Comparison of ENCODE assay signal across 29 cellular contexts in genomic region chr7:20735346-20736065, GRCh38. TPM values are rescaled to one million over a fixed set of nuclear protein-coding genes. Genes with fewer than 3 reads are reported as not detected.
"Had no signal": no experiment of that assay in that cellular context is flagged by ENCODE, and none has a peak within 500 bp of the region (broad histone marks: within the 10 kb centered on the region; RNA-seq: fewer than 3 reads in every experiment).

No MANE protein-coding gene starts in this region.

- ATAC-seq: activated naive CD4-positive, alpha-beta T cell treated with anti-CD3 and anti-CD28 coated beads, Interleukin-2, amount 50 U/mL, for 72 hours; activated naive CD8-positive, alpha-beta T cell treated with anti-CD3 and anti-CD28 coated beads, Interleukin-2, amount 50 U/mL, for 24 hours; activated T-cell treated with anti-CD3 and anti-CD28 coated beads, Interleukin-2, amount 50 U/mL, for 4 hours; body of pancreas had no signal

- H3K27me3 ChIP-seq: ascending aorta, body of pancreas had no signal

- DNase-seq: activated B cell treated with CpG ODN at 0.5 μM for 24 hours; activated CD4-positive, alpha-beta memory T cell treated with anti-CD3 and anti-CD28 coated beads for 36 hours; activated CD4-positive, alpha-beta T cell treated with anti-CD3 and anti-CD28 coated beads for 1 hour; activated CD4-positive, alpha-beta T cell treated with anti-CD3 and anti-CD28 coated beads, Interleukin-2, amount 10 ng/mL, durations not matched to agents 7 days and 5 days; activated CD8-positive, alpha-beta memory T cell treated with anti-CD3 and anti-CD28 coated beads for 24 hours; activated effector memory CD4-positive, alpha-beta T cell treated with anti-CD3 and anti-CD28 coated beads, Interleukin-2, amount 50 U/mL, for 16 hours; activated naive CD4-positive, alpha-beta T cell treated with Interleukin-2 at 50 U/mL for 16 hours; activated naive CD8-positive, alpha-beta T cell treated with anti-CD3 and anti-CD28 coated beads, Interleukin-2, amount 50 U/mL, for 24 hours; activated T-cell treated with anti-CD3 and anti-CD28 coated beads, Interleukin-2, amount 50 U/mL, for 4 hours; amniotic stem cell; body of pancreas; central memory CD4-positive, alpha-beta T cell; Karpas-422; MM.1S; NCI-H1105; NCI-H1436 treated with DMSO at 0.1 percent for 48 hours; NCI-H187 treated with DMSO at 0.1 percent for 48 hours; NCI-H2081 treated with DMSO at 0.1 percent for 48 hours; NCI-H446 treated with DMSO at 0.1 percent for 48 hours; NCI-H524 treated with DMSO at 0.1 percent for 48 hours; NCI-H82; SIG-M5; T-helper 2 cell; T1000 had no signal

- FAIRE-seq: bronchial epithelial cell had no signal

- H3K36me3 ChIP-seq: ascending aorta had no signal

- H3K27ac ChIP-seq: ascending aorta, body of pancreas had no signal

- H3K4me1 ChIP-seq: ascending aorta, body of pancreas had no signal

- H3K4me3 ChIP-seq: ascending aorta, body of pancreas had no signal

- H3K9me3 ChIP-seq: ascending aorta, body of pancreas had no signal

RNA-seq across cellular contexts. Expression of gene SP8, which starts 51.2 kb away (rescaled TPM):
- total RNA-seq: activated B cell treated with CpG ODN at 0.5 μM for 24 hours; activated CD4-positive, alpha-beta memory T cell treated with anti-CD3 and anti-CD28 coated beads for 36 hours; activated CD4-positive, alpha-beta T cell treated with anti-CD3 and anti-CD28 coated beads, Interleukin-2, amount 10 ng/mL, durations not matched to agents 7 days and 5 days; activated naive CD4-positive, alpha-beta T cell treated with anti-CD3 and anti-CD28 coated beads, Interleukin-2, amount 50 U/mL, for 72 hours; activated T-cell treated with anti-CD3 and anti-CD28 coated beads, Interleukin-2, amount 50 U/mL, for 4 hours; ascending aorta; body of pancreas; bronchial epithelial cell; OCI-LY7; RPMI7951 had no signal
